ENCODE assay signal across 28 cellular contexts in genomic region chrX:50082741-50083140, GRCh38.
"Had no signal": no experiment of that assay in that cellular context is flagged by ENCODE, and none has a peak within 500 bp of the region (broad histone marks: within the 10 kb centered on the region; RNA-seq: fewer than 3 reads in every experiment).

No MANE protein-coding gene starts in this region.

- H3K4me2 ChIP-seq: smooth muscle cell had no signal

- H3K36me3 Mint-ChIP-seq: naive B cell, natural killer cell had no signal

- H3K4me3 ChIP-seq: left lung, lower lobe of right lung, right atrium auricular region, right lobe of liver, smooth muscle cell, stomach, testis, thyroid gland, transverse colon, upper lobe of left lung, vagina had no signal

- H2AFZ ChIP-seq: parathyroid adenoma had no signal

- ATAC-seq: left colon; left lung; lower lobe of right lung; natural killer cell; right lobe of liver; stimulated activated memory B cell treated with anti-CD40 and anti-IgM and Interleukin-4, amounts not matched to agents 10 μg/mL and 1 μg/mL and 100 μg/mL, for 72 hours; stimulated activated naive CD8-positive, alpha-beta T cell treated with anti-CD3 and anti-CD28 coated beads, Interleukin-15, Interleukin-2, amounts not matched to agents 100 U/mL and 50 U/mL, for 24 hours had no signal

- H3K9ac ChIP-seq: parathyroid adenoma had no signal

- DNase-seq: hypothalamus; immature natural killer cell; kidney; left colon; left lung; lower lobe of right lung; mammary epithelial cell; mesenchymal stem cell; naive B cell; natural killer cell; nucleus accumbens; right lobe of liver; stimulated activated CD4-positive, alpha-beta T cell treated with anti-CD3 and anti-CD28 coated beads, Interleukin-1b, Interleukin-23, amount 100 ng/mL, for 48 hours; stimulated activated CD4-positive, alpha-beta T cell treated with anti-CD3 and anti-CD28 coated beads, Interleukin-2, amount 100 ng/mL, for 48 hours; stimulated activated CD4-positive, alpha-beta T cell treated with anti-CD3 and anti-CD28 coated beads, Interleukin-4, amount 100 ng/mL, for 4 hours; stimulated activated CD8-positive, alpha-beta memory T cell treated with anti-CD3 and anti-CD28 coated beads, Interleukin-4, amount 100 ng/mL, for 48 hours; stimulated activated naive CD8-positive, alpha-beta T cell treated with anti-CD3 and anti-CD28 coated beads, Interleukin-15, Interleukin-2, amounts not matched to agents 100 U/mL and 50 U/mL, for 24 hours; stomach; testis; thyroid gland; transverse colon; upper lobe of left lung had no signal

- H3K27ac ChIP-seq: left lung, lower lobe of right lung, parathyroid adenoma, right atrium auricular region, right lobe of liver, stomach, testis, thyroid gland, transverse colon, upper lobe of left lung, vagina had no signal

- H3K79me2 ChIP-seq: parathyroid adenoma had no signal

- H3K4me3 Mint-ChIP-seq: immature natural killer cell, naive B cell, natural killer cell, neural crest cell had no signal

- H3K36me3 ChIP-seq: lower lobe of right lung, right atrium auricular region, right lobe of liver, thyroid gland, transverse colon, upper lobe of left lung, vagina had no signal

- H3K4me1 Mint-ChIP-seq: immature natural killer cell, natural killer cell, neural crest cell had no signal

- H3K27me3 Mint-ChIP-seq: naive B cell; stimulated activated memory B cell treated with anti-CD40 and anti-IgM and Interleukin-4, amounts not matched to agents 10 μg/mL and 1 μg/mL and 100 μg/mL, for 72 hours had no signal

- H3K9me3 ChIP-seq: left lung, lower lobe of right lung, right atrium auricular region, right lobe of liver, stomach, testis, thyroid gland, transverse colon, upper lobe of left lung, vagina had no signal

- H3K27me3 ChIP-seq: left lung, right lobe of liver, stomach, testis, thyroid gland, transverse colon, upper lobe of left lung, vagina had no signal

- H3K9me3 Mint-ChIP-seq: natural killer cell; neural crest cell; stimulated activated memory B cell treated with anti-CD40 and anti-IgM and Interleukin-4, amounts not matched to agents 10 μg/mL and 1 μg/mL and 100 μg/mL, for 72 hours had no signal

- H3K4me1 ChIP-seq: left lung, lower lobe of right lung, parathyroid adenoma, right atrium auricular region, stomach, testis, thyroid gland, transverse colon, vagina had no signal

- H3K27ac Mint-ChIP-seq: immature natural killer cell; natural killer cell; stimulated activated memory B cell treated with anti-CD40 and anti-IgM and Interleukin-4, amounts not matched to agents 10 μg/mL and 1 μg/mL and 100 μg/mL, for 72 hours had no signal
